1 cellular context compared by ENCODE assay signal in the genomic region with DNA sequence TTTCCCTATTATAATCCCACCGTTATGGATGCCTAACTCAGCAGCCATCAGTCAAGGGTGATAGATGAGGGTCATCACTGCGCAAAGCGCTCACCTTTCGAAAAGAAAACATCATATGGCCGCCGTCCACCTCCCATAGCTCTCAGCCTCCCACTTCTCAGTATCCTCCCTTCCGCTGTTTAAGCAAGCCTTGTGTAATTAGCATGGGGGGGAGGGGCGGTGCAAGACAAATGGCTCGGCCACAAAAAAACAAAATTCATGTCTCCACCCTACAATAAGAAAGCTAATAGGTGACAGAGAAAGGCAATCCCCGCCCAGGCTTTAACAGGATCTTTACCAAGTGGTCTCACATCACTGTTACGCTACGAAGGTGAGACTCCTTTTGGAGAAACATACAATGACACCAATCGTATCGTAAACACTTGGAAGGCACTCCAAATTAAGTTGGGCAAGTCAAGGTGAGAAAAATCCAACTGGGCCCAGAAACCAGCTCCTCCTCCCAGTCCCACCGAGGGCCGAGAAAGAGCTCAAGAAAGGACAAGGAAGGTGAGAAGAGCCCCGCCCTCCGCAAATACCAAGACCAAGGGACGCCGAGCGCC.
TF ChIP-seq lines count a peak whose summit lies in the region.

No MANE protein-coding gene starts in this region.

TF ChIP-seq in HCT116, 20 proteins besides CTCF, POLR2A, EP300 and RAD21:
- TF ChIP-seq CEBPB (IDR thresholded peaks at IDR 0.05; ENCODE audit: low read depth) (no peak), SIN3A (IDR thresholded peaks at IDR 0.05; ENCODE audit: low read depth) (no peak), EGR1 (IDR thresholded peaks at IDR 0.05; ENCODE audit: low read depth) (no peak), YY1 (IDR thresholded peaks at IDR 0.05; ENCODE audit: extremely low read depth, insufficient replicate concordance, low read depth, low read length) (no peak), EZH2 (IDR thresholded peaks at IDR 0.05) (no peak), ZFX (IDR thresholded peaks at IDR 0.05) (no peak), FOSL1 (IDR thresholded peaks at IDR 0.05; ENCODE audit: low read depth) (no peak), POLR2AphosphoS5 (IDR thresholded peaks at IDR 0.05; ENCODE audit: low read depth, low read length) (no peak), CBX3 (IDR thresholded peaks at IDR 0.05; ENCODE audit: low read depth) (no peak), SRF (IDR thresholded peaks at IDR 0.05; ENCODE audit: low read depth) (no peak), SP1 (IDR thresholded peaks at IDR 0.05; ENCODE audit: low read depth) (no peak), JUND (IDR thresholded peaks at IDR 0.05) (no peak), MAX (IDR thresholded peaks at IDR 0.05) (no peak), ELF1 (IDR thresholded peaks at IDR 0.05; ENCODE audit: borderline replicate concordance, low read depth) (no peak)
- TF ChIP-seq, protein P1, sequence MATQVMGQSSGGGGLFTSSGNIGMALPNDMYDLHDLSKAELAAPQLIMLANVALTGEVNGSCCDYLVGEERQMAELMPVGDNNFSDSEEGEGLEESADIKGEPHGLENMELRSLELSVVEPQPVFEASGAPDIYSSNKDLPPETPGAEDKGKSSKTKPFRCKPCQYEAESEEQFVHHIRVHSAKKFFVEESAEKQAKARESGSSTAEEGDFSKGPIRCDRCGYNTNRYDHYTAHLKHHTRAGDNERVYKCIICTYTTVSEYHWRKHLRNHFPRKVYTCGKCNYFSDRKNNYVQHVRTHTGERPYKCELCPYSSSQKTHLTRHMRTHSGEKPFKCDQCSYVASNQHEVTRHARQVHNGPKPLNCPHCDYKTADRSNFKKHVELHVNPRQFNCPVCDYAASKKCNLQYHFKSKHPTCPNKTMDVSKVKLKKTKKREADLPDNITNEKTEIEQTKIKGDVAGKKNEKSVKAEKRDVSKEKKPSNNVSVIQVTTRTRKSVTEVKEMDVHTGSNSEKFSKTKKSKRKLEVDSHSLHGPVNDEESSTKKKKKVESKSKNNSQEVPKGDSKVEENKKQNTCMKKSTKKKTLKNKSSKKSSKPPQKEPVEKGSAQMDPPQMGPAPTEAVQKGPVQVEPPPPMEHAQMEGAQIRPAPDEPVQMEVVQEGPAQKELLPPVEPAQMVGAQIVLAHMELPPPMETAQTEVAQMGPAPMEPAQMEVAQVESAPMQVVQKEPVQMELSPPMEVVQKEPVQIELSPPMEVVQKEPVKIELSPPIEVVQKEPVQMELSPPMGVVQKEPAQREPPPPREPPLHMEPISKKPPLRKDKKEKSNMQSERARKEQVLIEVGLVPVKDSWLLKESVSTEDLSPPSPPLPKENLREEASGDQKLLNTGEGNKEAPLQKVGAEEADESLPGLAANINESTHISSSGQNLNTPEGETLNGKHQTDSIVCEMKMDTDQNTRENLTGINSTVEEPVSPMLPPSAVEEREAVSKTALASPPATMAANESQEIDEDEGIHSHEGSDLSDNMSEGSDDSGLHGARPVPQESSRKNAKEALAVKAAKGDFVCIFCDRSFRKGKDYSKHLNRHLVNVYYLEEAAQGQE (IDR thresholded peaks at IDR 0.05; ENCODE audit: low read depth): no peak
- TF ChIP-seq, protein P2, sequence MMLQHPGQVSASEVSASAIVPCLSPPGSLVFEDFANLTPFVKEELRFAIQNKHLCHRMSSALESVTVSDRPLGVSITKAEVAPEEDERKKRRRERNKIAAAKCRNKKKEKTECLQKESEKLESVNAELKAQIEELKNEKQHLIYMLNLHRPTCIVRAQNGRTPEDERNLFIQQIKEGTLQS (IDR thresholded peaks at IDR 0.05): no peak
